In genomic region chr1:7449750-7450149, GRCh38 we compare ENCODE assay signal across 1 cellular context.
TF ChIP-seq lines count a peak whose summit lies in the region.

No MANE protein-coding gene starts in this region.

TF ChIP-seq in K562, 482 proteins besides CTCF, POLR2A, EP300 and RAD21:
- TF ChIP-seq ARID3B (CRISPR knock-in tag; IDR thresholded peaks at IDR 0.05; ENCODE audit: borderline replicate concordance) (no peak), ZNF77 (CRISPR knock-in tag; IDR thresholded peaks at IDR 0.05) (no peak), ZNF584 (CRISPR knock-in tag; IDR thresholded peaks at IDR 0.05; ENCODE audit: low read depth) (no peak), FOXJ2 (tag; IDR thresholded peaks at IDR 0.05) (no peak), CBX2 (IDR thresholded peaks at IDR 0.05; ENCODE audit: insufficient read depth, low read length, poor library complexity, severe bottlenecking) (no peak), PPARD (CRISPR knock-in tag; IDR thresholded peaks at IDR 0.05) (no peak), MAX (CRISPR knock-in tag; IDR thresholded peaks at IDR 0.05) (no peak), RAD51 (IDR thresholded peaks at IDR 0.05; ENCODE audit: borderline replicate concordance, low read depth) (no peak), SIN3B (IDR thresholded peaks at IDR 0.05; ENCODE audit: low read depth) (no peak), ADNP (tag; IDR thresholded peaks at IDR 0.05) (no peak), PKNOX1 (IDR thresholded peaks at IDR 0.05) (no peak), TRIM25 (IDR thresholded peaks at IDR 0.05; ENCODE audit: borderline replicate concordance) (no peak), ARID4B (CRISPR knock-in tag; IDR thresholded peaks at IDR 0.05) (no peak), PHF21A (IDR thresholded peaks at IDR 0.05; ENCODE audit: borderline replicate concordance, low read depth) (no peak), RCOR1 (IDR thresholded peaks at IDR 0.05; ENCODE audit: borderline replicate concordance in 1 of 2, low read depth in 2 of 2, low read length in 2 of 2) (no peak), HNRNPK (IDR thresholded peaks at IDR 0.05; ENCODE audit: low read depth, low read length, poor library complexity, severe bottlenecking) (no peak)
